In the genomic region with DNA sequence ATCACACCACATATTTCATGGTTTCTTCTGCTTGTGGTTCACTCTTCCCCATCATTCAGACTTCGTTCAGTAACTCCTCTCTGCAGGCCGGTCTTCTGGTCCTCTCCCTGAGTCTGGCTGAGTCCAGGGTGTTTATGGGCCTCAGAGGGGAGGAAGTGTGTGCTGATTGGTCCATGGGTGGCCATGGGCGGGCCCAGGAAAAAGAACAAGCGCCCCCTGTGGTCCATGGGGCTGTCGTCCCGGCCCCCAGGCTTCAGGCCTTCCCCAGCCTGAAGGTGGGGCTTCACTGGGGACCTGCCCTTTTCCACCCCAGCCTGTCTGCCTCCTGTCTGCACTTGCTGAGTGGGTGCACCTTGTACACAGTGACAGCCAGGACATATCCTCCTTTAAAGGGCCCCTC, we compare ENCODE assay signal across 1 cellular context.
A peak's percentile ranks its signal among the peaks of the same experiment; 100 is the strongest.
TF ChIP-seq lines count a peak whose summit lies in the region.

No MANE protein-coding gene starts in this region.

TF ChIP-seq in HepG2, 621 proteins besides CTCF, POLR2A, EP300 and RAD21 (continued from another document):
- TF ChIP-seq, protein P1, sequence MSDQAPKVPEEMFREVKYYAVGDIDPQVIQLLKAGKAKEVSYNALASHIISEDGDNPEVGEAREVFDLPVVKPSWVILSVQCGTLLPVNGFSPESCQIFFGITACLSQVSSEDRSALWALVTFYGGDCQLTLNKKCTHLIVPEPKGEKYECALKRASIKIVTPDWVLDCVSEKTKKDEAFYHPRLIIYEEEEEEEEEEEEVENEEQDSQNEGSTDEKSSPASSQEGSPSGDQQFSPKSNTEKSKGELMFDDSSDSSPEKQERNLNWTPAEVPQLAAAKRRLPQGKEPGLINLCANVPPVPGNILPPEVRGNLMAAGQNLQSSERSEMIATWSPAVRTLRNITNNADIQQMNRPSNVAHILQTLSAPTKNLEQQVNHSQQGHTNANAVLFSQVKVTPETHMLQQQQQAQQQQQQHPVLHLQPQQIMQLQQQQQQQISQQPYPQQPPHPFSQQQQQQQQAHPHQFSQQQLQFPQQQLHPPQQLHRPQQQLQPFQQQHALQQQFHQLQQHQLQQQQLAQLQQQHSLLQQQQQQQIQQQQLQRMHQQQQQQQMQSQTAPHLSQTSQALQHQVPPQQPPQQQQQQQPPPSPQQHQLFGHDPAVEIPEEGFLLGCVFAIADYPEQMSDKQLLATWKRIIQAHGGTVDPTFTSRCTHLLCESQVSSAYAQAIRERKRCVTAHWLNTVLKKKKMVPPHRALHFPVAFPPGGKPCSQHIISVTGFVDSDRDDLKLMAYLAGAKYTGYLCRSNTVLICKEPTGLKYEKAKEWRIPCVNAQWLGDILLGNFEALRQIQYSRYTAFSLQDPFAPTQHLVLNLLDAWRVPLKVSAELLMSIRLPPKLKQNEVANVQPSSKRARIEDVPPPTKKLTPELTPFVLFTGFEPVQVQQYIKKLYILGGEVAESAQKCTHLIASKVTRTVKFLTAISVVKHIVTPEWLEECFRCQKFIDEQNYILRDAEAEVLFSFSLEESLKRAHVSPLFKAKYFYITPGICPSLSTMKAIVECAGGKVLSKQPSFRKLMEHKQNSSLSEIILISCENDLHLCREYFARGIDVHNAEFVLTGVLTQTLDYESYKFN (CRISPR knock-in tag; conservative IDR thresholded peaks at IDR 0.05) = no peak
- no peak for TF ChIP-seq ZSCAN9 (CRISPR knock-in tag; IDR thresholded peaks at IDR 0.05; ENCODE audit: borderline replicate concordance)
- TF ChIP-seq, protein P2, sequence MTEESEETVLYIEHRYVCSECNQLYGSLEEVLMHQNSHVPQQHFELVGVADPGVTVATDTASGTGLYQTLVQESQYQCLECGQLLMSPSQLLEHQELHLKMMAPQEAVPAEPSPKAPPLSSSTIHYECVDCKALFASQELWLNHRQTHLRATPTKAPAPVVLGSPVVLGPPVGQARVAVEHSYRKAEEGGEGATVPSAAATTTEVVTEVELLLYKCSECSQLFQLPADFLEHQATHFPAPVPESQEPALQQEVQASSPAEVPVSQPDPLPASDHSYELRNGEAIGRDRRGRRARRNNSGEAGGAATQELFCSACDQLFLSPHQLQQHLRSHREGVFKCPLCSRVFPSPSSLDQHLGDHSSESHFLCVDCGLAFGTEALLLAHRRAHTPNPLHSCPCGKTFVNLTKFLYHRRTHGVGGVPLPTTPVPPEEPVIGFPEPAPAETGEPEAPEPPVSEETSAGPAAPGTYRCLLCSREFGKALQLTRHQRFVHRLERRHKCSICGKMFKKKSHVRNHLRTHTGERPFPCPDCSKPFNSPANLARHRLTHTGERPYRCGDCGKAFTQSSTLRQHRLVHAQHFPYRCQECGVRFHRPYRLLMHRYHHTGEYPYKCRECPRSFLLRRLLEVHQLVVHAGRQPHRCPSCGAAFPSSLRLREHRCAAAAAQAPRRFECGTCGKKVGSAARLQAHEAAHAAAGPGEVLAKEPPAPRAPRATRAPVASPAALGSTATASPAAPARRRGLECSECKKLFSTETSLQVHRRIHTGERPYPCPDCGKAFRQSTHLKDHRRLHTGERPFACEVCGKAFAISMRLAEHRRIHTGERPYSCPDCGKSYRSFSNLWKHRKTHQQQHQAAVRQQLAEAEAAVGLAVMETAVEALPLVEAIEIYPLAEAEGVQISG (CRISPR knock-in tag; IDR thresholded peaks at IDR 0.05) = 0 out of 2 replicates have a peak, but pooled peaks have one; percentile 23
- no peak for TF ChIP-seq FOXK2 (IDR thresholded peaks at IDR 0.05)
- TF ChIP-seq NCOA1 (CRISPR knock-in tag; IDR thresholded peaks at IDR 0.05) = no peak
- no peak for TF ChIP-seq NFIC (IDR thresholded peaks at IDR 0.05; ENCODE audit: low read length)
- TF ChIP-seq, protein P3, sequence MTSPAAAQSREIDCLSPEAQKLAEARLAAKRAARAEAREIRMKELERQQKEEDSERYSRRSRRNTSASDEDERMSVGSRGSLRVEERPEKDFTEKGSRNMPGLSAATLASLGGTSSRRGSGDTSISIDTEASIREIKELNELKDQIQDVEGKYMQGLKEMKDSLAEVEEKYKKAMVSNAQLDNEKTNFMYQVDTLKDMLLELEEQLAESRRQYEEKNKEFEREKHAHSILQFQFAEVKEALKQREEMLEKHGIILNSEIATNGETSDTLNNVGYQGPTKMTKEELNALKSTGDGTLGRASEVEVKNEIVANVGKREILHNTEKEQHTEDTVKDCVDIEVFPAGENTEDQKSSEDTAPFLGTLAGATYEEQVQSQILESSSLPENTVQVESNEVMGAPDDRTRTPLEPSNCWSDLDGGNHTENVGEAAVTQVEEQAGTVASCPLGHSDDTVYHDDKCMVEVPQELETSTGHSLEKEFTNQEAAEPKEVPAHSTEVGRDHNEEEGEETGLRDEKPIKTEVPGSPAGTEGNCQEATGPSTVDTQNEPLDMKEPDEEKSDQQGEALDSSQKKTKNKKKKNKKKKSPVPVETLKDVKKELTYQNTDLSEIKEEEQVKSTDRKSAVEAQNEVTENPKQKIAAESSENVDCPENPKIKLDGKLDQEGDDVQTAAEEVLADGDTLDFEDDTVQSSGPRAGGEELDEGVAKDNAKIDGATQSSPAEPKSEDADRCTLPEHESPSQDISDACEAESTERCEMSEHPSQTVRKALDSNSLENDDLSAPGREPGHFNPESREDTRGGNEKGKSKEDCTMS (CRISPR knock-in tag; conservative IDR thresholded peaks at IDR 0.05) = no peak
- TF ChIP-seq ZNF468 (CRISPR knock-in tag; IDR thresholded peaks at IDR 0.05) = no peak
- TF ChIP-seq, protein P4, sequence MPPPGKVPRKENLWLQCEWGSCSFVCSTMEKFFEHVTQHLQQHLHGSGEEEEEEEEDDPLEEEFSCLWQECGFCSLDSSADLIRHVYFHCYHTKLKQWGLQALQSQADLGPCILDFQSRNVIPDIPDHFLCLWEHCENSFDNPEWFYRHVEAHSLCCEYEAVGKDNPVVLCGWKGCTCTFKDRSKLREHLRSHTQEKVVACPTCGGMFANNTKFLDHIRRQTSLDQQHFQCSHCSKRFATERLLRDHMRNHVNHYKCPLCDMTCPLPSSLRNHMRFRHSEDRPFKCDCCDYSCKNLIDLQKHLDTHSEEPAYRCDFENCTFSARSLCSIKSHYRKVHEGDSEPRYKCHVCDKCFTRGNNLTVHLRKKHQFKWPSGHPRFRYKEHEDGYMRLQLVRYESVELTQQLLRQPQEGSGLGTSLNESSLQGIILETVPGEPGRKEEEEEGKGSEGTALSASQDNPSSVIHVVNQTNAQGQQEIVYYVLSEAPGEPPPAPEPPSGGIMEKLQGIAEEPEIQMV (CRISPR knock-in tag; IDR thresholded peaks at IDR 0.05; ENCODE audit: low read depth) = no peak
- TF ChIP-seq DMAP1 (CRISPR knock-in tag; IDR thresholded peaks at IDR 0.05) = no peak
- TF ChIP-seq, protein P5, sequence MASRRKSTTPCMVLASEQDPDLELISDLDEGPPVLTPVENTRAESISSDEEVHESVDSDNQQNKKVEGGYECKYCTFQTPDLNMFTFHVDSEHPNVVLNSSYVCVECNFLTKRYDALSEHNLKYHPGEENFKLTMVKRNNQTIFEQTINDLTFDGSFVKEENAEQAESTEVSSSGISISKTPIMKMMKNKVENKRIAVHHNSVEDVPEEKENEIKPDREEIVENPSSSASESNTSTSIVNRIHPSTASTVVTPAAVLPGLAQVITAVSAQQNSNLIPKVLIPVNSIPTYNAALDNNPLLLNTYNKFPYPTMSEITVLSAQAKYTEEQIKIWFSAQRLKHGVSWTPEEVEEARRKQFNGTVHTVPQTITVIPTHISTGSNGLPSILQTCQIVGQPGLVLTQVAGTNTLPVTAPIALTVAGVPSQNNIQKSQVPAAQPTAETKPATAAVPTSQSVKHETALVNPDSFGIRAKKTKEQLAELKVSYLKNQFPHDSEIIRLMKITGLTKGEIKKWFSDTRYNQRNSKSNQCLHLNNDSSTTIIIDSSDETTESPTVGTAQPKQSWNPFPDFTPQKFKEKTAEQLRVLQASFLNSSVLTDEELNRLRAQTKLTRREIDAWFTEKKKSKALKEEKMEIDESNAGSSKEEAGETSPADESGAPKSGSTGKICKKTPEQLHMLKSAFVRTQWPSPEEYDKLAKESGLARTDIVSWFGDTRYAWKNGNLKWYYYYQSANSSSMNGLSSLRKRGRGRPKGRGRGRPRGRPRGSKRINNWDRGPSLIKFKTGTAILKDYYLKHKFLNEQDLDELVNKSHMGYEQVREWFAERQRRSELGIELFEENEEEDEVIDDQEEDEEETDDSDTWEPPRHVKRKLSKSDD (CRISPR knock-in tag; IDR thresholded peaks at IDR 0.05; ENCODE audit: low read depth) = no peak
- no peak for TF ChIP-seq FOXC1 (CRISPR knock-in tag; IDR thresholded peaks at IDR 0.05; ENCODE audit: borderline replicate concordance)
- TF ChIP-seq ETV5 (CRISPR knock-in tag; IDR thresholded peaks at IDR 0.05; ENCODE audit: borderline replicate concordance) = no peak
- TF ChIP-seq ZBTB20 (CRISPR knock-in tag; IDR thresholded peaks at IDR 0.05; ENCODE audit: borderline replicate concordance, low read depth) = no peak
- no peak for TF ChIP-seq ZNF839 (CRISPR knock-in tag; IDR thresholded peaks at IDR 0.05; ENCODE audit: borderline replicate concordance)
- no peak for TF ChIP-seq PITX1 (CRISPR knock-in tag; IDR thresholded peaks at IDR 0.05)
- no peak for TF ChIP-seq SRSF9 (IDR thresholded peaks at IDR 0.05; ENCODE audit: borderline replicate concordance, insufficient read depth, low read depth, low read length, poor library complexity, severe bottlenecking)
- TF ChIP-seq TAF1 (CRISPR knock-in tag; IDR thresholded peaks at IDR 0.05) = no peak
- TF ChIP-seq FLYWCH1 (CRISPR knock-in tag; IDR thresholded peaks at IDR 0.05) = no peak
- TF ChIP-seq, protein P6, sequence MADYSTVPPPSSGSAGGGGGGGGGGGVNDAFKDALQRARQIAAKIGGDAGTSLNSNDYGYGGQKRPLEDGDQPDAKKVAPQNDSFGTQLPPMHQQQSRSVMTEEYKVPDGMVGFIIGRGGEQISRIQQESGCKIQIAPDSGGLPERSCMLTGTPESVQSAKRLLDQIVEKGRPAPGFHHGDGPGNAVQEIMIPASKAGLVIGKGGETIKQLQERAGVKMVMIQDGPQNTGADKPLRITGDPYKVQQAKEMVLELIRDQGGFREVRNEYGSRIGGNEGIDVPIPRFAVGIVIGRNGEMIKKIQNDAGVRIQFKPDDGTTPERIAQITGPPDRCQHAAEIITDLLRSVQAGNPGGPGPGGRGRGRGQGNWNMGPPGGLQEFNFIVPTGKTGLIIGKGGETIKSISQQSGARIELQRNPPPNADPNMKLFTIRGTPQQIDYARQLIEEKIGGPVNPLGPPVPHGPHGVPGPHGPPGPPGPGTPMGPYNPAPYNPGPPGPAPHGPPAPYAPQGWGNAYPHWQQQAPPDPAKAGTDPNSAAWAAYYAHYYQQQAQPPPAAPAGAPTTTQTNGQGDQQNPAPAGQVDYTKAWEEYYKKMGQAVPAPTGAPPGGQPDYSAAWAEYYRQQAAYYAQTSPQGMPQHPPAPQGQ (CRISPR knock-in tag; IDR thresholded peaks at IDR 0.05; ENCODE audit: borderline replicate concordance) = no peak
- TF ChIP-seq GABPB1 (CRISPR knock-in tag; IDR thresholded peaks at IDR 0.05) = peak; percentile 61
- TF ChIP-seq ZNF598 (CRISPR knock-in tag; IDR thresholded peaks at IDR 0.05; ENCODE audit: borderline replicate concordance) = no peak
- peak; percentile 71 for TF ChIP-seq NFYB (CRISPR knock-in tag; IDR thresholded peaks at IDR 0.05)
- TF ChIP-seq KMT2A (CRISPR knock-in tag; IDR thresholded peaks at IDR 0.05) = no peak
- TF ChIP-seq PHF21A (CRISPR knock-in tag; IDR thresholded peaks at IDR 0.05) = no peak
- TF ChIP-seq ZNF33B (CRISPR knock-in tag; IDR thresholded peaks at IDR 0.05) = no peak
- TF ChIP-seq GABPA (IDR thresholded peaks at IDR 0.05; ENCODE audit: low read depth, low read length) = no peak
- TF ChIP-seq GABPA (CRISPR knock-in tag; IDR thresholded peaks at IDR 0.05; ENCODE audit: low read depth) = 0 out of 2 replicates have a peak, but pooled peaks have one; percentile 29
- 0 out of 2 replicates have a peak, but pooled peaks have one; percentile 26 for TF ChIP-seq SP4 (CRISPR knock-in tag; IDR thresholded peaks at IDR 0.05)
- TF ChIP-seq, protein P7, sequence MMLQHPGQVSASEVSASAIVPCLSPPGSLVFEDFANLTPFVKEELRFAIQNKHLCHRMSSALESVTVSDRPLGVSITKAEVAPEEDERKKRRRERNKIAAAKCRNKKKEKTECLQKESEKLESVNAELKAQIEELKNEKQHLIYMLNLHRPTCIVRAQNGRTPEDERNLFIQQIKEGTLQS (CRISPR knock-in tag; IDR thresholded peaks at IDR 0.05) = no peak
- no peak for TF ChIP-seq KLF13 (CRISPR knock-in tag; IDR thresholded peaks at IDR 0.05)
- TF ChIP-seq ZEB1 (IDR thresholded peaks at IDR 0.05; ENCODE audit: insufficient replicate concordance, low read depth) = no peak
- TF ChIP-seq, protein P8, sequence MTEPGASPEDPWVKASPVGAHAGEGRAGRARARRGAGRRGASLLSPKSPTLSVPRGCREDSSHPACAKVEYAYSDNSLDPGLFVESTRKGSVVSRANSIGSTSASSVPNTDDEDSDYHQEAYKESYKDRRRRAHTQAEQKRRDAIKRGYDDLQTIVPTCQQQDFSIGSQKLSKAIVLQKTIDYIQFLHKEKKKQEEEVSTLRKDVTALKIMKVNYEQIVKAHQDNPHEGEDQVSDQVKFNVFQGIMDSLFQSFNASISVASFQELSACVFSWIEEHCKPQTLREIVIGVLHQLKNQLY (CRISPR knock-in tag; IDR thresholded peaks at IDR 0.05) = no peak
- TF ChIP-seq SP2 (CRISPR knock-in tag; IDR thresholded peaks at IDR 0.05) = peak; percentile 68
- TF ChIP-seq SMYD3 (CRISPR knock-in tag; IDR thresholded peaks at IDR 0.05) = no peak
- no peak for TF ChIP-seq SP1 (IDR thresholded peaks at IDR 0.05)
- TF ChIP-seq SP1 (CRISPR knock-in tag; IDR thresholded peaks at IDR 0.05) = peak; percentile 50
